9 cellular contexts compared by ENCODE assay signal in the genomic region with DNA sequence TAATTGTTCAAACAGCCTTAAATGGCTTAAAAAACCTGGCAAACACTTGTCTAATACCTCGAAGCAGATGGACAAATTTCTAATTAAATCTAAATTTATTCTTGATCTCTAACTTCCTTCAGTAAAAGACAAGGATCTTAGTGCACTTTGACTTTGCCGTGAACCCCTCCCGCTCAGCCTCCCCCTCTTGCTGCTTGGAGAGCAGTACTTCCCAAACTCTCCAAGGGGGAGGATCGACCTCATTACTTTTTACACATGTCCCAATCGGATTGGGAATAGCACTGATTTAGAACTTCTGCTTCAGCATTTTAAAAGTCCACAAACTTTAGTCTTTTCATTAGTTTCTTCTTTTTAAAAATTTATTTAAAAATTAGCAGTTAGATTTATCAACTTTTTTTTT.
"Had no signal": no experiment of that assay in that cellular context is flagged by ENCODE, and none has a peak within 500 bp of the region (broad histone marks: within the 10 kb centered on the region; RNA-seq: fewer than 3 reads in every experiment).

No MANE protein-coding gene starts in this region.

- H3K4me3 ChIP-seq: GM23338, HAP-1, K562 had no signal

- DNase-seq: H7, HFFc6, IMR-90, KG1 had no signal

- H3K36me3 ChIP-seq: HAP-1 had no signal

- H3K4me2 ChIP-seq: GM23338 had no signal

- H3K4me1 ChIP-seq: HAP-1 had no signal

- H3K9me3 ChIP-seq: HAP-1 had no signal

- H3K27ac ChIP-seq: HL-60 had no signal

- H3K4me3 Mint-ChIP-seq: GM23338, HFFc6 had no signal

- H2AFZ ChIP-seq: GM23338 had no signal

- ATAC-seq: GM23338, HCT116, K562 had no signal

- H3K4me1 Mint-ChIP-seq: GM23338 had no signal

- H3K27ac Mint-ChIP-seq: GM23338, HFFc6 had no signal
